In genomic region chr7:63407881-63408280, GRCh38 we compare ENCODE assay signal across 7 cellular contexts.
DNase-seq lines count a peak whose midpoint lies in the region; ATAC-seq and TF ChIP-seq lines count a peak whose summit lies in the region.
"Not testable (repeated sequence)": the region's sequence is repeated elsewhere in the genome, so short reads cannot be mapped to it uniquely, and the experiment has no call there.

No MANE protein-coding gene starts in this region.

- H3K27me3 ChIP-seq in RWPE2 (ENCODE audit: insufficient read depth, poor library complexity, severe bottlenecking); lower lobe of right lung (ENCODE audit: low read depth): not testable (repeated sequence)

- H3K36me3 ChIP-seq in RWPE2 (ENCODE audit: low read depth); lower lobe of right lung: not testable (repeated sequence)

- TF ChIP-seq CTCF in RWPE2 (IDR thresholded peaks at IDR 0.05; ENCODE audit: poor library complexity, severe bottlenecking); chondrocyte (IDR thresholded peaks at IDR 0.05); lower lobe of right lung (IDR thresholded peaks at IDR 0.05): not testable (repeated sequence)

- intact Hi-C loops in activated T-helper 1 cell treated with anti-CD3 and anti-CD28 coated beads, Interleukin-12 subunit alpha, Interleukin-12 subunit beta, Interleukin-2, Interleukin-4 antibody, amounts not matched to agents 30 ng/mL and 10 ng/mL and 1 ng/mL, durations not matched to agents 14 hours and 24 hours and 36 hours (cut with micrococcal nuclease); left ventricle myocardium superior (cut with micrococcal nuclease); lower lobe of right lung (cut with DNase I); posterior vena cava (cut with DNase I): not testable (repeated sequence)

- not testable (repeated sequence) for H3K4me1 Mint-ChIP-seq in activated T-helper 1 cell treated with anti-CD3 and anti-CD28 coated beads, Interleukin-12 subunit alpha, Interleukin-12 subunit beta, Interleukin-2, Interleukin-4 antibody, amounts not matched to agents 30 ng/mL and 10 ng/mL and 1 ng/mL, durations not matched to agents 14 hours and 24 hours and 36 hours (ENCODE audit: low read depth); chondrocyte (ENCODE audit: low read depth)

- H3K9me3 Mint-ChIP-seq in activated T-helper 1 cell treated with anti-CD3 and anti-CD28 coated beads, Interleukin-12 subunit alpha, Interleukin-12 subunit beta, Interleukin-2, Interleukin-4 antibody, amounts not matched to agents 30 ng/mL and 10 ng/mL and 1 ng/mL, durations not matched to agents 14 hours and 24 hours and 36 hours; chondrocyte (ENCODE audit: low read depth): not testable (repeated sequence)

- H3K36me3 Mint-ChIP-seq in activated T-helper 1 cell treated with anti-CD3 and anti-CD28 coated beads, Interleukin-12 subunit alpha, Interleukin-12 subunit beta, Interleukin-2, Interleukin-4 antibody, amounts not matched to agents 30 ng/mL and 10 ng/mL and 1 ng/mL, durations not matched to agents 14 hours and 24 hours and 36 hours (ENCODE audit: low read depth); chondrocyte (ENCODE audit: low read depth): not testable (repeated sequence)

- DNase-seq in RWPE2 (ENCODE audit: low spot score) (peak; percentile 0), chondrocyte (ENCODE audit: low spot score) (peak; percentile 39), left ventricle myocardium superior (peak; percentile 8), lower lobe of right lung (peak; percentile 2), posterior vena cava (ENCODE audit: low spot score) (peak; percentile 60)
- peak; percentile 0 for DNase-seq in activated T-helper 1 cell treated with anti-CD3 and anti-CD28 coated beads, Interleukin-12 subunit alpha, Interleukin-12 subunit beta, Interleukin-2, Interleukin-4 antibody, amounts not matched to agents 30 ng/mL and 10 ng/mL and 1 ng/mL, durations not matched to agents 14 hours and 24 hours and 36 hours (ENCODE audit: low spot score)
- DNase-seq in stimulated activated CD4-positive, alpha-beta T cell treated with anti-CD3 and anti-CD28 coated beads, Interleukin-1b, Interleukin-23, amount 100 ng/mL, for 48 hours, result peak; percentile 0

- not testable (repeated sequence) for H3K27ac Mint-ChIP-seq in activated T-helper 1 cell treated with anti-CD3 and anti-CD28 coated beads, Interleukin-12 subunit alpha, Interleukin-12 subunit beta, Interleukin-2, Interleukin-4 antibody, amounts not matched to agents 30 ng/mL and 10 ng/mL and 1 ng/mL, durations not matched to agents 14 hours and 24 hours and 36 hours; chondrocyte (ENCODE audit: unreplicated experiment)

- not testable (repeated sequence) for H3K27me3 Mint-ChIP-seq in activated T-helper 1 cell treated with anti-CD3 and anti-CD28 coated beads, Interleukin-12 subunit alpha, Interleukin-12 subunit beta, Interleukin-2, Interleukin-4 antibody, amounts not matched to agents 30 ng/mL and 10 ng/mL and 1 ng/mL, durations not matched to agents 14 hours and 24 hours and 36 hours (ENCODE audit: insufficient read depth); chondrocyte (ENCODE audit: low read depth)

- not testable (repeated sequence) for H3K9me3 ChIP-seq in RWPE2 (ENCODE audit: severe bottlenecking); lower lobe of right lung

- H3K27ac ChIP-seq in RWPE2 (ENCODE audit: poor library complexity, severe bottlenecking); lower lobe of right lung: not testable (repeated sequence)

- H3K4me1 ChIP-seq in RWPE2 (ENCODE audit: insufficient read depth, poor library complexity, severe bottlenecking); lower lobe of right lung: not testable (repeated sequence)

- not testable (repeated sequence) for H3K4me3 Mint-ChIP-seq in activated T-helper 1 cell treated with anti-CD3 and anti-CD28 coated beads, Interleukin-12 subunit alpha, Interleukin-12 subunit beta, Interleukin-2, Interleukin-4 antibody, amounts not matched to agents 30 ng/mL and 10 ng/mL and 1 ng/mL, durations not matched to agents 14 hours and 24 hours and 36 hours; chondrocyte (ENCODE audit: unreplicated experiment)

- not testable (repeated sequence) for ATAC-seq in RWPE2 (ENCODE audit: low read depth); left ventricle myocardium superior; lower lobe of right lung

- H3K4me3 ChIP-seq in RWPE2 (ENCODE audit: severe bottlenecking); lower lobe of right lung: not testable (repeated sequence)

Comparison
In these comparisons a context has a peak if more than half of its experiments do, and no peak if none do; other contexts are left out.
1. DNase-seq: peak in every context shown above with its lines; median percentile 60 in posterior vena cava; 39 in chondrocyte; 8 in left ventricle myocardium superior; 2 in lower lobe of right lung; 0 in RWPE2; 0 in activated T-helper 1 cell treated with anti-CD3 and anti-CD28 coated beads, Interleukin-12 subunit alpha, Interleukin-12 subunit beta, Interleukin-2, Interleukin-4 antibody, amounts not matched to agents 30 ng/mL and 10 ng/mL and 1 ng/mL, durations not matched to agents 14 hours and 24 hours and 36 hours; 0 in stimulated activated CD4-positive, alpha-beta T cell treated with anti-CD3 and anti-CD28 coated beads, Interleukin-1b, Interleukin-23, amount 100 ng/mL, for 48 hours.